ENCODE assay signal across 12 cellular contexts in genomic region chr2:179669196-179669595, GRCh38.
DNase-seq lines count a peak whose midpoint lies in the region; TF ChIP-seq lines count a peak whose summit lies in the region.
"Had no signal": no experiment of that assay in that cellular context is flagged by ENCODE, and none has a peak within 500 bp of the region (broad histone marks: within the 10 kb centered on the region; RNA-seq: fewer than 3 reads in every experiment).

No MANE protein-coding gene starts in this region.

- no peak overlapping the region for H3K27ac Mint-ChIP-seq in endothelial cell (ENCODE audit: unreplicated experiment)
- H3K27ac Mint-ChIP-seq: B cell; CD8-positive, alpha-beta T cell had no signal

- H3K4me3 Mint-ChIP-seq in endothelial cell (ENCODE audit: unreplicated experiment): no peak overlapping the region
- H3K4me3 Mint-ChIP-seq: B cell; CD8-positive, alpha-beta T cell had no signal

- DNase-seq in kidney tubule cell (ENCODE audit: low spot score) (peak; percentile 35), renal cortical epithelial cell (ENCODE audit: low read depth) (peak; percentile 57), H4 (ENCODE audit: low spot score) (no peak), endothelial cell (ENCODE audit: low spot score) (no peak), NCI-H1694 treated with DMSO at 0.1 percent for 48 hours (lab: John Stamatoyannopoulos, UW) (no peak)
- DNase-seq: CD8-positive, alpha-beta T cell; GM23248; HCEC 1CT; IMR-90 had no signal

- peak overlapping the region; percentile 13; the same call in 1 of the 2 replicates for H3K27ac ChIP-seq in VCaP
- H3K27ac ChIP-seq: BLaER1 treated with 17β-estradiol and CSF1 and Interleukin-3, amounts not matched to agents 10 nM and 100 nM; GM23248 had no signal

- peaks cover 4% of the 10 kb centered on the region for H3K9me3 Mint-ChIP-seq in endothelial cell (ENCODE audit: unreplicated experiment)
- H3K9me3 Mint-ChIP-seq: CD8-positive, alpha-beta T cell had no signal

- H3K4me1 Mint-ChIP-seq in endothelial cell (ENCODE audit: unreplicated experiment): no peaks in the 10 kb centered on the region
- H3K4me1 Mint-ChIP-seq: B cell had no signal

- H3K36me3 Mint-ChIP-seq in endothelial cell (ENCODE audit: low read depth, unreplicated experiment): no peaks in the 10 kb centered on the region
- H3K36me3 Mint-ChIP-seq: CD8-positive, alpha-beta T cell had no signal

- TF ChIP-seq CTCF in VCaP (conservative IDR thresholded peaks at IDR 0.05): no peak
- no peak for TF ChIP-seq CTCF in endothelial cell (IDR thresholded peaks at IDR 0.05; ENCODE audit: unreplicated experiment)

- no peaks in the 10 kb centered on the region for H3K27me3 Mint-ChIP-seq in endothelial cell (ENCODE audit: unreplicated experiment)

Comparison
In these comparisons a context has a peak if more than half of its experiments do, and no peak if none do; other contexts are left out.
1. DNase-seq: peak in kidney tubule cell (single experiment) and renal cortical epithelial cell (single experiment); none in H4 (single experiment), endothelial cell (single experiment) and NCI-H1694 treated with DMSO at 0.1 percent for 48 hours (single experiment).